In the genomic region with DNA sequence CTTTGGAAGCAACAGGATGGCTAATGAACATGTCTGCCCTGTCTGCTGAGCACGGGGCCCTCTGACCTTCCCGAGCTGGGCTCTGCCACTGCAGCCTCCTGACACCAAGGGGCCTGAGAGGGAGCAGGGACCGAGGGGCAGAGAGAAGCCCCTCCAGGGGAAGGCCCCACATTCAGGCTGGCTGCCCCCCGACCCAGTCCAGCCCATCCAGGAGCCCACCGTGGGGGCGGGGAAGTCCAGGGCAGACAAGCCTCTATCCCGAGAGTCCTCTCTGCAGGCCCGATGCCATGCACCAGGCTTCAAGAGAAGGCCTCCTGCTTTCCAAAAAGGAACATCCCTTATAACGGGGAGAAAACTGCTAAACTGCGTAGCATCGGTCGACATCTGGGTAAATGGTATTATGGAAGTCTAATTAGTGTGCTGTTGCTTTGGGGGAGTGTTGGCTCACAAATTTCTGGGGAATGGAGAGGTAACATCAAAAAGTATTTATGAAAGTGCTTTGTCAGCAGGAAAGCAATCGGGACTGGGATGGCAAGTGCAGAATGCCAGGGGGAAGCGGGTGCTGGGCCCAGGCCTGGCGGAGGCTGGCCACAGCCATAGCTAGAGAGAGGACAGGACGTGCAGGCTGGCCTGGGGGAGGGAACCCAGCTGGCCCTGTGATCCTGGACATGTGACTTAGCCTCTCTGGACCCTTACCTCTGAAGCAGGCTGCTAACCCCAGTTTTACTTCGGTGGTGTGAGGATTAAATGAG, we compare ENCODE assay signal across 26 cellular contexts. TPM values are rescaled to one million over a fixed set of nuclear protein-coding genes. Genes with fewer than 3 reads are reported as not detected.
"Had no signal": no experiment of that assay in that cellular context is flagged by ENCODE, and none has a peak within 500 bp of the region (broad histone marks: within the 10 kb centered on the region; RNA-seq: fewer than 3 reads in every experiment).

No MANE protein-coding gene starts in this region.

- H3K27ac Mint-ChIP-seq: activated CD8-positive, alpha-beta T cell treated with anti-CD3 and anti-CD28 coated beads for 36 hours; activated naive CD4-positive, alpha-beta T cell treated with anti-CD3 and anti-CD28 coated beads, Interleukin-2, amount 50 U/mL, for 72 hours; activated T-helper 2 cell treated with anti-CD3 and anti-CD28 coated beads, Interferon-gamma antibody, Interleukin-2, Interleukin-4, amounts not matched to agents 10 μg/mL and 5 μg/mL and 100 μg/mL, durations not matched to agents 14 hours and 24 hours and 36 hours; dendritic cell treated with granulocyte-macrophage colony-stimulating factor and Interleukin-4, amounts not matched to agents 40 ng/mL and 50 ng/mL, for 4 days; endodermal cell; immature natural killer cell; natural killer cell treated with Interleukin-12 subunit alpha and Interleukin-12 subunit beta and Interleukin-15 and Interleukin-18, amount 100 ng/mL, for 72 hours had no signal

- H3K4me3 Mint-ChIP-seq: activated CD8-positive, alpha-beta T cell treated with anti-CD3 and anti-CD28 coated beads for 36 hours; central memory CD8-positive, alpha-beta T cell; dendritic cell treated with granulocyte-macrophage colony-stimulating factor and Interleukin-4, amounts not matched to agents 40 ng/mL and 50 ng/mL, for 4 days; endodermal cell; immature natural killer cell; natural killer cell treated with Interleukin-12 subunit alpha and Interleukin-12 subunit beta and Interleukin-15 and Interleukin-18, amount 100 ng/mL, for 72 hours had no signal

- H3K27me3 Mint-ChIP-seq: activated CD8-positive, alpha-beta T cell treated with anti-CD3 and anti-CD28 coated beads for 36 hours had no signal

- DNase-seq: activated CD4-positive, alpha-beta T cell treated with anti-CD3 and anti-CD28 coated beads for 1 hour; activated CD4-positive, alpha-beta T cell treated with anti-CD3 and anti-CD28 coated beads, Interleukin-2, amount 50 U/mL, for 1 hour; activated CD8-positive, alpha-beta T cell treated with anti-CD3 and anti-CD28 coated beads for 36 hours; activated T-cell treated with anti-CD3 and anti-CD28 coated beads, Interleukin-2, amount 50 U/mL, for 48 hours; endodermal cell; foreskin keratinocyte; hypothalamus; immature natural killer cell; lower lobe of right lung; nucleus accumbens; retina; stimulated activated CD4-positive, alpha-beta T cell treated with anti-CD3 and anti-CD28 coated beads, Interleukin-2, amount 100 ng/mL, for 48 hours; stimulated activated naive CD4-positive, alpha-beta T cell treated with Interleukin-2 at 50 U/mL for 16 hours; T-helper 2 cell had no signal

- H3K4me1 ChIP-seq: foreskin keratinocyte, heart left ventricle, lower lobe of right lung, pancreas, prostate gland, tibial nerve had no signal

- H3K4me1 Mint-ChIP-seq: central memory CD8-positive, alpha-beta T cell; endodermal cell had no signal

- ATAC-seq: activated CD8-positive, alpha-beta T cell treated with anti-CD3 and anti-CD28 coated beads for 36 hours; activated naive CD4-positive, alpha-beta T cell treated with anti-CD3 and anti-CD28 coated beads, Interleukin-2, amount 50 U/mL, for 72 hours; esophagus mucosa; foreskin keratinocyte; heart left ventricle; left lobe of liver; lower lobe of right lung; mucosa of descending colon; natural killer cell treated with Interleukin-12 subunit alpha and Interleukin-12 subunit beta and Interleukin-15 and Interleukin-18, amount 100 ng/mL, for 72 hours; pancreas had no signal

- H3K9me3 Mint-ChIP-seq: activated CD8-positive, alpha-beta T cell treated with anti-CD3 and anti-CD28 coated beads for 36 hours; activated naive CD4-positive, alpha-beta T cell treated with anti-CD3 and anti-CD28 coated beads, Interleukin-2, amount 50 U/mL, for 72 hours; activated T-helper 2 cell treated with anti-CD3 and anti-CD28 coated beads, Interferon-gamma antibody, Interleukin-2, Interleukin-4, amounts not matched to agents 10 μg/mL and 5 μg/mL and 100 μg/mL, durations not matched to agents 14 hours and 24 hours and 36 hours; central memory CD8-positive, alpha-beta T cell; endodermal cell; immature natural killer cell; natural killer cell treated with Interleukin-12 subunit alpha and Interleukin-12 subunit beta and Interleukin-15 and Interleukin-18, amount 100 ng/mL, for 72 hours had no signal

- H3K36me3 Mint-ChIP-seq: activated naive CD4-positive, alpha-beta T cell treated with anti-CD3 and anti-CD28 coated beads, Interleukin-2, amount 50 U/mL, for 72 hours; immature natural killer cell; natural killer cell treated with Interleukin-12 subunit alpha and Interleukin-12 subunit beta and Interleukin-15 and Interleukin-18, amount 100 ng/mL, for 72 hours had no signal

- H3K27me3 ChIP-seq: heart left ventricle, pancreas, tibial nerve had no signal

- H3K4me3 ChIP-seq: heart left ventricle, lower lobe of right lung, mucosa of descending colon, pancreas, prostate gland, tibial nerve had no signal

- H3K9me3 ChIP-seq: heart left ventricle, lower lobe of right lung, mucosa of descending colon, pancreas, prostate gland, tibial nerve had no signal

- H3K36me3 ChIP-seq: heart left ventricle, lower lobe of right lung, pancreas, prostate gland, tibial nerve had no signal

- H3K27ac ChIP-seq: foreskin keratinocyte, heart left ventricle, lower lobe of right lung, pancreas, prostate gland, tibial nerve had no signal

RNA-seq across cellular contexts. Expression of gene SHISAL1, which starts 5.3 kb away (rescaled TPM):
- total RNA-seq: activated CD8-positive, alpha-beta T cell treated with anti-CD3 and anti-CD28 coated beads for 36 hours; activated naive CD4-positive, alpha-beta T cell treated with anti-CD3 and anti-CD28 coated beads, Interleukin-2, amount 50 U/mL, for 72 hours; activated T-helper 2 cell treated with anti-CD3 and anti-CD28 coated beads, Interferon-gamma antibody, Interleukin-2, Interleukin-4, amounts not matched to agents 10 μg/mL and 5 μg/mL and 100 μg/mL, durations not matched to agents 14 hours and 24 hours and 36 hours; foreskin keratinocyte; natural killer cell treated with Interleukin-12 subunit alpha and Interleukin-12 subunit beta and Interleukin-15 and Interleukin-18, amount 100 ng/mL, for 72 hours had no signal
- polyA plus RNA-seq: immature natural killer cell had no signal
